Comparison of ENCODE assay signal across 9 cellular contexts in the genomic region with DNA sequence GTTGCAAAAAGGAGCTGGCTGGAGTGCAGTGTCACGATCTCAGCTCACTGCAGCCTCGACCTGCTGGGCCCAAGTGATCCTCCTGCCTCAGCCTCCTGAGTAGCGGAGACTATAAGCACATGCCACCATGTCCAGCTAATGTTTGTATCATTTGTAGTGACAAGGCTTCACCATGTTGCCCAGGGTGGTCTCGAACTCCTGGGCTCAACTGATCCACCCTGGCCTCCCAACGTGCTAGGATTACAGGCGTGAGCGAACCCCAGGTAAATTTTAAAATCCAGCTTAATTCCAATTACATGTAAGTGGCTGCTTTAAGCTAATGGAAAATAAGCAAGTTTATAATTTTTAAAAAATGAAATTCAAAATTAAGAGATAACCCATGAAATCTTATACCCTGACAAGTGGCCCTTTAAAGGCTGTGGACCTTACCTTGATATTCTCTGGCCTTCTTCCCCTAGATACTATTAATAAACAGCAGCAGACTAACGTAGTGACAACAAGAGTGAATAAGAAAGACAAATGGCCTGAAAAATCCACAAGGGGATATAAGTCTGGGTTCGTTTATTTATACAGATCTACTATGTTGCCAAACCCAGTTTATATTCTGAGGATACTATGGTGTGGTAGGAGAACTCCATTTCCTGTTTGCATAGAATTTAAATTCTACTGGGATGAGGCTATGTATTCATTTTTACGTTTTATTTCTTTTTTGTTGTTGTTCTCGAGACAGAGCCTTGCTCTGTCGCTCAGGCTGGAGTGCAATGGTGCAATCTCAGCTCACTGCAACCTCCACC. TPM values are rescaled to one million over a fixed set of nuclear protein-coding genes. Genes with fewer than 3 reads are reported as not detected.
DNase-seq lines count a peak whose midpoint lies in the region; ATAC-seq, FAIRE-seq and TF ChIP-seq lines count a peak whose summit lies in the region.
"Had no signal": no experiment of that assay in that cellular context is flagged by ENCODE, and none has a peak within 500 bp of the region (broad histone marks: within the 10 kb centered on the region; RNA-seq: fewer than 3 reads in every experiment).

No MANE protein-coding gene starts in this region.

- FAIRE-seq in astrocyte (lab: Jason Lieb, UNC), result no peak

- H4K20me1 ChIP-seq in H9 (ENCODE audit: control insufficient read depth, insufficient read depth, insufficient read length) (no peaks in the 10 kb centered on the region), astrocyte (ENCODE audit: insufficient read depth, low read length) (no peaks in the 10 kb centered on the region)

- H3K4me1 ChIP-seq in ACC112 (ENCODE audit: control insufficient read depth, insufficient read depth, low read length, unreplicated experiment) (peaks cover 22% of the 10 kb centered on the region), H9 (ENCODE audit: insufficient read depth, low read length) (peaks cover 3% of the 10 kb centered on the region; the same call in 1 of the 2 replicates), astrocyte (ENCODE audit: insufficient read depth, low read length) (peaks cover 10% of the 10 kb centered on the region), mononuclear cell (ENCODE audit: insufficient read depth, low read length) (peaks cover 44% of the 10 kb centered on the region)

- H3K27me3 ChIP-seq in ACC112 (ENCODE audit: insufficient read depth, low read length) (no peaks in the 10 kb centered on the region), H9 (ENCODE audit: insufficient read depth, low read length) (no peaks in the 10 kb centered on the region), astrocyte (ENCODE audit: insufficient read depth, low read length) (no peaks in the 10 kb centered on the region), mononuclear cell (ENCODE audit: insufficient read depth, low read length) (no peaks in the 10 kb centered on the region)

- H3K14ac ChIP-seq in H9 (ENCODE audit: insufficient read depth, low read length), result no peak overlapping the region

- H3K79me1 ChIP-seq in H9 (ENCODE audit: insufficient read depth, low read depth, low read length, poor library complexity, severe bottlenecking), result no peaks in the 10 kb centered on the region

- H3K4me3 Mint-ChIP-seq in H9, result peak overlapping the region; percentile 67 to 84; a peak in 3 of 5 replicates
- no peak overlapping the region for H3K4me3 Mint-ChIP-seq in astrocyte (ENCODE audit: unreplicated experiment)

- H3K36me3 ChIP-seq in ACC112 (ENCODE audit: insufficient read depth, low read length) (0 out of 2 replicates have a peak, but pooled peaks cover 3% of the 10 kb centered on the region), astrocyte (ENCODE audit: insufficient read depth, low read length) (no peaks in the 10 kb centered on the region)

- no peak overlapping the region for H2BK5ac ChIP-seq in H9 (ENCODE audit: insufficient read length, low read length)

- no peak for TF ChIP-seq CTCF in H9 (conservative IDR thresholded peaks at IDR 0.05)
- no peak for TF ChIP-seq CTCF in astrocyte (IDR thresholded peaks at IDR 0.05; ENCODE audit: insufficient read depth, low read depth, low read length)

- peak overlapping the region; percentile 87 for H3K27ac ChIP-seq in ACC112 (ENCODE audit: low read depth, low read length)
- peak overlapping the region; percentile 95 for H3K27ac ChIP-seq in H9 (ENCODE audit: insufficient read length, low read depth, low read length)
- no peak overlapping the region for H3K27ac ChIP-seq in astrocyte (ENCODE audit: low read depth, low read length)

- H3K9me3 Mint-ChIP-seq in H9 (no peaks in the 10 kb centered on the region; a peak in 1 of 5 replicates), astrocyte (ENCODE audit: unreplicated experiment) (no peaks in the 10 kb centered on the region)

- H3K56ac ChIP-seq in H9 (ENCODE audit: insufficient read length, low read depth, low read length), result no peak overlapping the region

- H3K27me3 Mint-ChIP-seq in H9 (ENCODE audit: low read depth) (peaks cover 5% of the 10 kb centered on the region), astrocyte (ENCODE audit: low read depth, unreplicated experiment) (no peaks in the 10 kb centered on the region)

- H2AFZ ChIP-seq in ACC112 (ENCODE audit: low read length, unreplicated experiment) (no peak overlapping the region), H9 (ENCODE audit: low read length) (no peak overlapping the region), astrocyte (ENCODE audit: low read depth, low read length) (no peak overlapping the region)

- H3K4me1 Mint-ChIP-seq in H9 (peaks cover 34 to 36% of the 10 kb centered on the region in 2 experiments), astrocyte (ENCODE audit: low read depth, unreplicated experiment) (peaks cover 14% of the 10 kb centered on the region)

- H3K4me3 ChIP-seq in ACC112 (ENCODE audit: low read depth, low read length) (peak overlapping the region; percentile 82), astrocyte (ENCODE audit: insufficient read depth, low read depth, low read length) (no peak overlapping the region), mononuclear cell (ENCODE audit: low read length) (peak overlapping the region; percentile 39)

- no peak overlapping the region for H4K8ac ChIP-seq in H9 (replicated peaks; ENCODE audit: insufficient read length, low read depth, low read length)

- no peak overlapping the region for H3K4ac ChIP-seq in H9 (ENCODE audit: low read depth, low read length)

- no peak overlapping the region for H4K91ac ChIP-seq in H9 (ENCODE audit: insufficient read length, low read depth, low read length)

- peak overlapping the region; percentile 99 for H3K4me2 ChIP-seq in H9 (ENCODE audit: insufficient read depth, insufficient read length, low read length)
- H3K4me2 ChIP-seq in astrocyte (ENCODE audit: low read length), result peak overlapping the region; percentile 99

- H3K23ac ChIP-seq in H9 (ENCODE audit: insufficient read length, low read depth, low read length), result no peak overlapping the region

- no peaks in the 10 kb centered on the region for H3K23me2 ChIP-seq in H9 (ENCODE audit: insufficient read length, low read depth, low read length, poor library complexity, severe bottlenecking)

- no peak overlapping the region for H3K18ac ChIP-seq in H9 (ENCODE audit: insufficient read length, low read depth, low read length)

- no peak overlapping the region for H2AK5ac ChIP-seq in H9 (ENCODE audit: insufficient read length, low read length)

- H3K9me3 ChIP-seq in H9 (ENCODE audit: control insufficient read depth, low read depth, low read length), result no peaks in the 10 kb centered on the region
- no peaks in the 10 kb centered on the region for H3K9me3 ChIP-seq in astrocyte (ENCODE audit: insufficient read depth, low read depth, low read length)
- H3K9me3 ChIP-seq in mononuclear cell (ENCODE audit: low read depth, low read length), result no peaks in the 10 kb centered on the region

- no peak overlapping the region for H2BK20ac ChIP-seq in H9 (ENCODE audit: low read depth, low read length, poor library complexity, severe bottlenecking)

- no peak for ATAC-seq in GM18858 (IDR thresholded peaks at IDR 0.05; ENCODE audit: unreplicated experiment)
- no peak for ATAC-seq in GM19397 (IDR thresholded peaks at IDR 0.05; ENCODE audit: unreplicated experiment)

- H3K9ac ChIP-seq in H9 (ENCODE audit: extremely low read depth, insufficient read length, low read length) (no peak overlapping the region), astrocyte (ENCODE audit: low read length) (no peak overlapping the region)

- peaks cover 1 to 16% (median 13%) of the 10 kb centered on the region in 3 experiments; a peak in 4 of 7 replicates for H3K36me3 Mint-ChIP-seq in H9 (ENCODE audit: insufficient read depth in 1 of 3, low read depth in 3 of 3)
- no peaks in the 10 kb centered on the region for H3K36me3 Mint-ChIP-seq in astrocyte (ENCODE audit: low read depth, unreplicated experiment)

- 0 out of 7 replicates have a peak overlapping the region, but pooled peaks of 1 of the 3 experiments have one; percentile 31 for H3K27ac Mint-ChIP-seq in H9
- H3K27ac Mint-ChIP-seq in astrocyte (ENCODE audit: unreplicated experiment), result no peak overlapping the region

- no peak for DNase-seq in H9
- DNase-seq in astrocyte (ENCODE audit: low read depth), result peak; percentile 60
- DNase-seq in NCI-H146 treated with DMSO at 0.1 percent for 48 hours (lab: John Stamatoyannopoulos, UW; ENCODE audit: unreplicated experiment), result no peak
- DNase-seq in ecto neural progenitor cell (ENCODE audit: low spot score), result no peak
- DNase-seq: activated gamma-delta T cell had no signal

- no CpG with 5 or more reads among the region's 12 CpGs for WGBS in H9 (ENCODE audit: extremely low coverage, insufficient read length, low lambda C conversion rate)

- H3T11ph ChIP-seq in H9 (ENCODE audit: low read length), result no peak overlapping the region

- no peak overlapping the region for H4K5ac ChIP-seq in H9 (ENCODE audit: insufficient read length, low read depth, low read length)

- H3K79me2 ChIP-seq in ACC112 (ENCODE audit: control insufficient read depth, insufficient read depth, low read length, unreplicated experiment), result no peaks in the 10 kb centered on the region
- H3K79me2 ChIP-seq in H9 (ENCODE audit: insufficient read depth, low read length), result no peaks in the 10 kb centered on the region
- H3K79me2 ChIP-seq in astrocyte (ENCODE audit: insufficient read depth, low read length), result no peaks in the 10 kb centered on the region

- no peak overlapping the region for H2BK12ac ChIP-seq in H9 (ENCODE audit: insufficient read length, low read depth, low read length)

- no peak overlapping the region for H2BK15ac ChIP-seq in H9 (ENCODE audit: low read depth, low read length)

- H2BK120ac ChIP-seq in H9 (ENCODE audit: low read depth, low read length, poor library complexity, severe bottlenecking), result no peak overlapping the region

RNA-seq across cellular contexts. Expression of gene SLC2A3, which starts 25.6 kb away (rescaled TPM):
- total RNA-seq in H9 (2021), result 569 and 581 TPM in 2 replicates
- total RNA-seq in astrocyte, result 178 and 389 TPM in 2 replicates
- total RNA-seq in mononuclear cell, result 888 TPM
